Comparison of ENCODE assay signal across 9 cellular contexts in the genomic region with DNA sequence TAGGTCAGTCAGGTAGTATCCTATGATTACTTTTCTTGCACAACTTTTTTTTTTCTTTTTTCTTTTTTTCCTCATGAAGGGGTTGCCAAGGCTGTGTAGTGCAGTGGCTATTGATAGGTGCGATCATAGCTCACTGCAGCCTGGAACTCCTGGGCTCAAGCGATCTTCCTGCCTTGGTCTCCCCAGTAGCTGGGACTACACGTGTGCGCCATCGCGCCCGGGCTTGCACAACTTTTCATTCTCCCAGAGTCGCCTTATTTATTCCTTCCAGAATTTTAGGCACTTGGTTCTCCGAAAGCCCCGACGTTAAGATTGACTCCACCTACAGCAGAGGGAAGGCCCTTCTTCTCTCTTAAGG. TPM values are rescaled to one million over a fixed set of nuclear protein-coding genes. Genes with fewer than 3 reads are reported as not detected.
DNase-seq lines count a peak whose midpoint lies in the region; ATAC-seq, FAIRE-seq and TF ChIP-seq lines count a peak whose summit lies in the region.
"Had no signal": no experiment of that assay in that cellular context is flagged by ENCODE, and none has a peak within 500 bp of the region (broad histone marks: within the 10 kb centered on the region; RNA-seq: fewer than 3 reads in every experiment).

No MANE protein-coding gene starts in this region.

- H3K4me3 ChIP-seq in CD8-positive, alpha-beta memory T cell (ENCODE audit: low read length): peak overlapping the region; percentile 91
- H3K4me3 ChIP-seq in SJCRH30 (peak overlapping the region; percentile 90), esophagus squamous epithelium (peak overlapping the region; percentile 77 to 92 (median 84)), pancreas (peak overlapping the region; percentile 49 to 92 (median 74))

- TF ChIP-seq POLR2A in esophagus squamous epithelium (IDR thresholded peaks at IDR 0.05): no peak

- H3K4me3 Mint-ChIP-seq in CD8-positive, alpha-beta memory T cell: peak overlapping the region; percentile 94 to 98 (median 96)

- H3K4me1 ChIP-seq in CD8-positive, alpha-beta memory T cell (ENCODE audit: insufficient read depth, low read length): peaks cover 16% of the 10 kb centered on the region
- H3K4me1 ChIP-seq in SJCRH30 (no peaks in the 10 kb centered on the region), esophagus squamous epithelium (peaks cover 6 to 16% (median 6%) of the 10 kb centered on the region in 3 donors), pancreas (peaks cover 0 to 4% (median 0%) of the 10 kb centered on the region in 3 donors)

- no peak for FAIRE-seq in pancreas (lab: Jason Lieb, UNC)

- peak overlapping the region in 7 of 8 donors; percentile 67 to 99 (median 91) for H3K27ac Mint-ChIP-seq in CD8-positive, alpha-beta memory T cell

- peaks cover 36 to 73% (median 64%) of the 10 kb centered on the region in 5 donors for H3K9me3 Mint-ChIP-seq in CD8-positive, alpha-beta memory T cell

- peak overlapping the region; percentile 64 for H3K27ac ChIP-seq in CD8-positive, alpha-beta memory T cell (ENCODE audit: low read depth, low read length)
- peak overlapping the region; percentile 71; the same call in 1 of the 2 replicates for H3K27ac ChIP-seq in SJCRH30
- peak overlapping the region; percentile 81 to 91 (median 90) for H3K27ac ChIP-seq in esophagus squamous epithelium
- H3K27ac ChIP-seq in pancreas: peak overlapping the region; percentile 70 to 93 (median 86)

- no peaks in the 10 kb centered on the region for H3K27me3 ChIP-seq in CD8-positive, alpha-beta memory T cell (ENCODE audit: insufficient read depth, low read length, poor library complexity, severe bottlenecking)
- no peaks in the 10 kb centered on the region for H3K27me3 ChIP-seq in SJCRH30
- H3K27me3 ChIP-seq in esophagus squamous epithelium: no peaks in the 10 kb centered on the region
- no peaks in the 10 kb centered on the region for H3K27me3 ChIP-seq in pancreas

- H3K36me3 ChIP-seq in CD8-positive, alpha-beta memory T cell (ENCODE audit: insufficient read depth, low read length): peaks cover 15% of the 10 kb centered on the region
- H3K36me3 ChIP-seq in SJCRH30 (peaks cover 14% of the 10 kb centered on the region), esophagus squamous epithelium (peaks cover 0 to 20% (median 0%) of the 10 kb centered on the region in 3 donors), pancreas (peaks cover 0 to 14% (median 0%) of the 10 kb centered on the region in 3 donors)

- peaks cover 0 to 1% of the 10 kb centered on the region in 2 donors for H3K27me3 Mint-ChIP-seq in CD8-positive, alpha-beta memory T cell

- peaks cover 30% of the 10 kb centered on the region for H3K9me3 ChIP-seq in CD8-positive, alpha-beta memory T cell (ENCODE audit: low read length)
- H3K9me3 ChIP-seq in SJCRH30 (replicated peaks): peaks cover 10% of the 10 kb centered on the region
- H3K9me3 ChIP-seq in esophagus squamous epithelium: peaks cover 0 to 46% (median 28%) of the 10 kb centered on the region in 3 donors
- H3K9me3 ChIP-seq in pancreas: no peaks in the 10 kb centered on the region

- CTCF ChIA-PET in CD8-positive, alpha-beta memory T cell (lab: Charles Lee): interaction anchor here (1.4 kb wide), 1 partner anchor 9 kb away, joined by 4 read pairs; no protein-coding TSS in a partner anchor

- no peak for DNase-seq in CD8-positive, alpha-beta memory T cell
- DNase-seq in SJCRH30: no peak
- no peak for DNase-seq in esophagus squamous epithelium (lab: John Stamatoyannopoulos, UW)
- DNase-seq in pancreas: no peak
- no peak for DNase-seq in NCI-H345 (lab: John Stamatoyannopoulos, UW)
- no peak for DNase-seq in NCI-H1092 treated with DMSO at 0.1 percent for 48 hours (lab: John Stamatoyannopoulos, UW)
- DNase-seq in OCI-M2 (lab: John Stamatoyannopoulos, UW; ENCODE audit: unreplicated experiment): no peak
- DNase-seq: SIG-M5 had no signal

- WGBS in esophagus squamous epithelium, 2 donors: 28 to 39% methylated on average over 11 of the region's 11 CpGs
- WGBS in pancreas, 2 donors: 14 to 17% methylated on average over 11 of the region's 11 CpGs

- H3K36me3 Mint-ChIP-seq in CD8-positive, alpha-beta memory T cell: peaks cover 18 to 71% (median 55%) of the 10 kb centered on the region in 3 donors

- no peak for TF ChIP-seq CTCF in esophagus squamous epithelium (IDR thresholded peaks at IDR 0.05)
- TF ChIP-seq CTCF in pancreas (IDR thresholded peaks at IDR 0.05): no peak

- ATAC-seq in pancreas (peak in 2 of 4 donors; percentile 2 to 6), HG02885 (IDR thresholded peaks at IDR 0.05; ENCODE audit: poor library complexity, unreplicated experiment) (no peak)

- POLR2A ChIA-PET in CD8-positive, alpha-beta memory T cell (lab: Charles Lee): no interaction called here

- intact Hi-C loops in esophagus squamous epithelium (cut with DNase I): loop anchor here (10.0 kb wide), 1 partner anchor 58 kb away; the partner anchor contains the start of gene ZNF350
- intact Hi-C loops in pancreas (cut with DNase I): no loop called here

- peaks cover 33 to 43% (median 35%) of the 10 kb centered on the region in 3 donors for H3K4me1 Mint-ChIP-seq in CD8-positive, alpha-beta memory T cell

RNA-seq across cellular contexts. Expression of gene ZNF613, which starts 0.9 kb away (rescaled TPM):
- 1 to 10 TPM; 3.5 to 4.6 TPM for total RNA-seq in CD8-positive, alpha-beta memory T cell
- 3.5 TPM for polyA plus RNA-seq in CD8-positive, alpha-beta memory T cell
- 4.6 and 5.3 TPM in 2 replicates for total RNA-seq in SJCRH30 (2014; rRNA removed; shearing (Covaris generic))
- total RNA-seq in esophagus squamous epithelium: 10 to 100 TPM in 1 of 4 donors, 1 to 10 TPM in 3; 2.9 to 12.0 (median 7.6) TPM
- total RNA-seq in pancreas: 1 to 10 TPM in 4 of 6 donors, under 1 TPM in 2; 0.83 to 3.0 (median 1.8) TPM
- polyA plus RNA-seq in pancreas: 1 to 10 TPM; 1.0 to 3.4 TPM

RNA-seq across cellular contexts. Expression of gene ZNF649, which starts 21.6 kb away (rescaled TPM):
- total RNA-seq in CD8-positive, alpha-beta memory T cell: 10 to 100 TPM; 12.3 to 13.5 TPM
- 7.2 TPM for polyA plus RNA-seq in CD8-positive, alpha-beta memory T cell
- total RNA-seq in SJCRH30 (2014; rRNA removed; shearing (Covaris generic)): 22.0 and 22.1 TPM in 2 replicates
- total RNA-seq in esophagus squamous epithelium (10 to 100 TPM in 1 of 4 donors, 1 to 10 TPM in 3; 5.8 to 13.0 (median 7.1) TPM), pancreas (1 to 10 TPM; 3.0 to 7.7 (median 4.5) TPM)
- 1 to 10 TPM; 1.9 to 4.5 TPM for polyA plus RNA-seq in pancreas

RNA-seq across cellular contexts. Expression of gene ZNF577, which starts 38.7 kb away (rescaled TPM):
- 1 to 10 TPM; 4.6 to 4.8 TPM for total RNA-seq in CD8-positive, alpha-beta memory T cell
- 5.2 TPM for polyA plus RNA-seq in CD8-positive, alpha-beta memory T cell
- total RNA-seq in SJCRH30 (2014; rRNA removed; shearing (Covaris generic)): 10.0 and 10.8 TPM in 2 replicates
- total RNA-seq in esophagus squamous epithelium: 10 to 100 TPM in 1 of 4 donors, 1 to 10 TPM in 3; 2.3 to 13.9 (median 3.3) TPM
- 1 to 10 TPM; 2.9 to 8.9 (median 5.9) TPM for total RNA-seq in pancreas
- 10 to 100 TPM; 10.7 to 53.0 TPM for polyA plus RNA-seq in pancreas
